Comparison of ENCODE assay signal across 8 cellular contexts in the genomic region with DNA sequence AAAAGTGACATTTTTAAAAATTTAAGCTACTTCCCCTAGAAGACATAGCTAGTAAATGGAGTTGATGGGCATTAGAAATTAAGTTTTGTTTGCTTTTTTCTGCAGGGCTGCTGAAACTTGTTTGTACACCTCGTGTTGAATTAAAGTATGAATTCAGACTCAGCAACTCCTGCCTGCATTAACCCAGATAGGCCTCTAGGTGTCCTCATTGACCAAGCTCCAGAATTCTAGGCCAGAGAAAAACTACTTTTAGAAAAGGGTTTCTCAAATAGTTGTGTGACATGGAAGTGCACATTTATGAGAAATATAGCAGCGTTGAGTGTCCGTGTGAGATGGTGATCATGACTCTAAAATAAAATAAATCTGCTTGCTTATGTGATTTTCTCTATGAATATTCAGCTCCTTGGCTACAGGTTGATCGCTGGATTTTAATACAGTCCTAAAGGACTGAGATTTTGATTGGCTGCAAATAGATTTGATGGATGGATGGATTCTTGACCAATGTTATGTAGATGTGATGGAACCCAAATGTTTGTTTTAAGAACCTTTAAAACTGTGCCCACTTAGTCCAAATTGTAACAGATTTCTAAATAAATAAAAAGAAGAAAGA. TPM values are rescaled to one million over a fixed set of nuclear protein-coding genes. Genes with fewer than 3 reads are reported as not detected.
DNase-seq lines count a peak whose midpoint lies in the region; ATAC-seq and TF ChIP-seq lines count a peak whose summit lies in the region.

No MANE protein-coding gene starts in this region.

- H3K4me3 ChIP-seq in OCI-LY7 (ENCODE audit: low read depth, low read length, poor library complexity, severe bottlenecking) (no peak overlapping the region), spleen (no peak overlapping the region)

- ATAC-seq in HG02938 (IDR thresholded peaks at IDR 0.05; ENCODE audit: unreplicated experiment) (peak; percentile 61), GM19463 (IDR thresholded peaks at IDR 0.05; ENCODE audit: unreplicated experiment) (no peak)

- H3K9me3 ChIP-seq in OCI-LY7 (ENCODE audit: low read length) (no peaks in the 10 kb centered on the region), spleen (no peaks in the 10 kb centered on the region)

- no TSS peak for BruUV-seq in OCI-LY7 (replicated peaks; lab: Mats Ljungman, UMichigan)

- H3K36me3 ChIP-seq in OCI-LY7 (ENCODE audit: insufficient read depth, low read length) (no peaks in the 10 kb centered on the region), spleen (no peaks in the 10 kb centered on the region)

- CTCF ChIA-PET in OCI-LY7 (lab: Charles Lee; ENCODE audit: unreplicated experiment): interaction anchor here (0.8 kb wide), 1 partner anchor 145 kb away, joined by 5 read pairs; no protein-coding TSS in a partner anchor

- no peaks in the 10 kb centered on the region for H3K4me1 ChIP-seq in OCI-LY7 (ENCODE audit: insufficient read depth, low read length, poor library complexity, severe bottlenecking)
- peaks cover 0 to 6% (median 0%) of the 10 kb centered on the region in 6 donors for H3K4me1 ChIP-seq in spleen

- no peaks in the 10 kb centered on the region for H3K27me3 ChIP-seq in spleen (replicated peaks in 1 of 7)

- H3K4me2 ChIP-seq in OCI-LY7 (ENCODE audit: low read length): no peak overlapping the region

- no peak overlapping the region for H2AFZ ChIP-seq in OCI-LY7 (ENCODE audit: low read length)

- TF ChIP-seq POLR2A in spleen (IDR thresholded peaks at IDR 0.05): no peak

- H3K9me2 ChIP-seq in OCI-LY7 (ENCODE audit: insufficient read depth, low read length): no peaks in the 10 kb centered on the region

- TF ChIP-seq CTCF in OCI-LY7 (conservative IDR thresholded peaks at IDR 0.05; ENCODE audit: low read length) (peak; percentile 98), spleen (IDR thresholded peaks at IDR 0.05 in 8 of 11, conservative IDR thresholded peaks at IDR 0.05 in 3 of 11) (peak; percentile 78 to 95 (median 88))

- DNase-seq in activated CD4-positive, CD25-positive, alpha-beta regulatory T cell treated with anti-CD3 and anti-CD28 coated beads, Interleukin-2, amount 50 U/mL, for 16 hours (ENCODE audit: low read depth, low spot score): peak; percentile 9
- no peak for DNase-seq in activated CD4-positive, CD25-positive, alpha-beta regulatory T cell (lab: John Stamatoyannopoulos, UW)
- DNase-seq in OCI-LY7 (ENCODE audit: low spot score): peak; percentile 54
- peak; percentile 65 for DNase-seq in astrocyte of the hippocampus (ENCODE audit: low read depth, low spot score)
- peak; percentile 30 to 88 for DNase-seq in hippocampal formation (lab: John Stamatoyannopoulos, UW)
- no peak for DNase-seq in spleen

- WGBS in spleen, 5 donors: 25 to 26% (median 26%) methylated on average over 4 of the region's 4 CpGs

- intact Hi-C loops in OCI-LY7 (cut with micrococcal nuclease; ENCODE audit: unreplicated experiment): loop anchor here (1.0 to 5.0 kb wide), 4 partner anchors 145 to 510 kb away; no protein-coding TSS in a partner anchor
- intact Hi-C loops in spleen (cut with DNase I; ENCODE audit: low total_unique reads): loop anchor here (5.0 to 10.0 kb wide), 3 partner anchors 146 to 511 kb away; no protein-coding TSS in a partner anchor

- POLR2A ChIA-PET in OCI-LY7 (lab: Charles Lee): interaction anchor here (0.6 to 1.1 kb wide), 3 partner anchors 22 to 513 kb away, joined by 3 read pairs; no protein-coding TSS in a partner anchor

- no peaks in the 10 kb centered on the region for H3K79me2 ChIP-seq in OCI-LY7 (ENCODE audit: insufficient read depth, low read depth, low read length)

- no peak overlapping the region for H3K27ac ChIP-seq in OCI-LY7 (ENCODE audit: low read depth, low read length, poor library complexity, severe bottlenecking)
- H3K27ac ChIP-seq in spleen: no peak overlapping the region

- H4K20me1 ChIP-seq in OCI-LY7 (ENCODE audit: insufficient read depth, low read length): no peaks in the 10 kb centered on the region

RNA-seq across cellular contexts. Expression of a gene that starts 39.3 kb away (rescaled TPM):
- total RNA-seq in OCI-LY7 (2014; rRNA removed; shearing (Covaris generic)): not detected in 2 replicates
- total RNA-seq in OCI-LY7 (2022): not detected in 2 replicates
- total RNA-seq in spleen: 1 to 10 TPM in 1 of 7 donors, under 1 TPM in 5, not detected in 1; 0.10 to 1.2 (median 0.40) TPM
- polyA plus RNA-seq in spleen: under 1 TPM; 0.10 to 0.26 (median 0.14) TPM

Comparison
In these comparisons a context has a peak if more than half of its experiments do, and no peak if none do; other contexts are left out.
1. DNase-seq: peak in activated CD4-positive, CD25-positive, alpha-beta regulatory T cell treated with anti-CD3 and anti-CD28 coated beads, Interleukin-2, amount 50 U/mL, for 16 hours (single experiment), OCI-LY7 (single experiment), astrocyte of the hippocampus (single experiment) and hippocampal formation (2 of 2); none in activated CD4-positive, CD25-positive, alpha-beta regulatory T cell (0 of 4) and spleen (single experiment).